ENCODE assay signal across 25 cellular contexts in the genomic region with DNA sequence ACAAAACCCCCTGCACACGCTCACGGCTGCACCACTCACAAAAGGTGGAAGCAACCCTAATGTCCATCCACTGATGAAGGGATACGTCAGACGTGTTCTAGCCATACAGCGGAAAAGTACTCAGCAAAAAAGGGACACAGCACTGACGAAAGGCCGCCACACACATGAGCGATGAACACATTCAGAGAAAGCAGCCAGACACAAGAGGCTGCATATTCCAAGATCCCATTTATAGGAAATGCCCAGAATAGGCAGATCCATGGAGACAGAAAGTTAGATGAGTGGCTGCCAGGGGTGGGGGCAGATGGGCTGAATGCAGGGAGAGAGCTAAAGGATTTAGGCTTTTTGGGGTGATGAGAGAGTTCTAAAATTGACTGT. TPM values are rescaled to one million over a fixed set of nuclear protein-coding genes. Genes with fewer than 3 reads are reported as not detected.
A peak's percentile ranks its signal among the peaks of the same experiment; 100 is the strongest.
DNase-seq lines count a peak whose midpoint lies in the region; ATAC-seq and TF ChIP-seq lines count a peak whose summit lies in the region.
"Had no signal": no experiment of that assay in that cellular context is flagged by ENCODE, and none has a peak within 500 bp of the region (broad histone marks: within the 10 kb centered on the region; RNA-seq: fewer than 3 reads in every experiment).

No MANE protein-coding gene starts in this region.

- no peak overlapping the region for H3K9ac ChIP-seq in colonic mucosa (ENCODE audit: low read depth in 2 of 2, low read length in 2 of 2)

- H3K27me3 ChIP-seq in aorta (ENCODE audit: control insufficient read depth in 1 of 2, insufficient read depth in 2 of 2, low read length in 1 of 2) (no peaks in the 10 kb centered on the region), colonic mucosa (no peaks in the 10 kb centered on the region)
- H3K27me3 ChIP-seq: brain microvascular endothelial cell had no signal

- TF ChIP-seq CTCF in colonic mucosa (IDR thresholded peaks at IDR 0.05): no peak

- 94 to 95% methylated on average over 8 of the region's 8 CpGs for WGBS in aorta, 2 donors

- H3K4me3 ChIP-seq in aorta (ENCODE audit: low read length in 2 of 2): no peak overlapping the region
- H3K4me3 ChIP-seq in colonic mucosa: no peak overlapping the region

- peak overlapping the region; percentile 77 for H3K4me3 Mint-ChIP-seq in activated naive CD8-positive, alpha-beta T cell
- no peak overlapping the region for H3K4me3 Mint-ChIP-seq in activated naive CD8-positive, alpha-beta T cell treated with anti-CD3 and anti-CD28 coated beads for 36 hours
- H3K4me3 Mint-ChIP-seq in activated T-helper 2 cell treated with anti-CD3 and anti-CD28 coated beads, Interferon-gamma antibody, Interleukin-2, Interleukin-4, amounts not matched to agents 10 μg/mL and 5 μg/mL and 100 μg/mL, durations not matched to agents 14 hours and 24 hours and 36 hours (ENCODE audit: low read depth): peak overlapping the region; percentile 38
- H3K4me3 Mint-ChIP-seq in natural killer cell treated with Interleukin-12 subunit alpha and Interleukin-12 subunit beta and Interleukin-15 and Interleukin-18, amount 100 ng/mL, for 72 hours: peak overlapping the region; percentile 69
- no peak overlapping the region for H3K4me3 Mint-ChIP-seq in effector memory CD8-positive, alpha-beta T cell
- H3K4me3 Mint-ChIP-seq: activated naive CD8-positive, alpha-beta T cell treated with anti-CD3 and anti-CD28 coated beads, Interleukin-2, amount 10 ng/mL, durations not matched to agents 7 days and 5 days had no signal

- no peak for ATAC-seq in natural killer cell treated with Interleukin-12 subunit alpha and Interleukin-12 subunit beta and Interleukin-15 and Interleukin-18, amount 100 ng/mL, for 72 hours
- no peak for ATAC-seq in HG03025 (IDR thresholded peaks at IDR 0.05; ENCODE audit: low FRiP score, unreplicated experiment)
- no peak for ATAC-seq in aorta (ENCODE audit: low FRiP score)
- ATAC-seq in effector memory CD8-positive, alpha-beta T cell (replicated peaks): no peak
- ATAC-seq: left ventricle myocardium superior, right cardiac atrium had no signal

- intact Hi-C loops in activated T-helper 2 cell treated with anti-CD3 and anti-CD28 coated beads, Interferon-gamma antibody, Interleukin-2, Interleukin-4, amounts not matched to agents 10 μg/mL and 5 μg/mL and 100 μg/mL, durations not matched to agents 14 hours and 24 hours and 36 hours (cut with micrococcal nuclease): no loop called here
- intact Hi-C loops in aorta (cut with DNase I) (no loop called here), colonic mucosa (cut with DNase I) (no loop called here)

- no peak for DNase-seq in activated naive CD8-positive, alpha-beta T cell treated with anti-CD3 and anti-CD28 coated beads for 36 hours
- DNase-seq in activated T-helper 2 cell treated with anti-CD3 and anti-CD28 coated beads, Interferon-gamma antibody, Interleukin-2, Interleukin-4, amounts not matched to agents 10 μg/mL and 5 μg/mL and 100 μg/mL, durations not matched to agents 14 hours and 24 hours and 36 hours (ENCODE audit: low spot score): no peak
- DNase-seq in natural killer cell treated with Interleukin-12 subunit alpha and Interleukin-12 subunit beta and Interleukin-15 and Interleukin-18, amount 100 ng/mL, for 72 hours (ENCODE audit: low spot score): no peak
- no peak for DNase-seq in aorta
- DNase-seq in effector memory CD8-positive, alpha-beta T cell: no peak
- DNase-seq in colonic mucosa: no peak
- DNase-seq: activated naive CD8-positive, alpha-beta T cell treated with anti-CD3 and anti-CD28 coated beads, Interleukin-2, amount 10 ng/mL, durations not matched to agents 7 days and 5 days; CD4-positive, CD25-positive, alpha-beta regulatory T cell; cortex of kidney; left ventricle myocardium superior; MM.1S; NCI-H146; NCI-H2171; NCI-H526 treated with DMSO at 0.1 percent for 48 hours; Right ventricle myocardium superior; stimulated activated CD4-positive, alpha-beta T cell treated with anti-CD3 and anti-CD28 coated beads, Interleukin-15, amount 100 ng/mL, for 24 hours had no signal

- peaks cover 27% of the 10 kb centered on the region for H3K4me1 Mint-ChIP-seq in activated naive CD8-positive, alpha-beta T cell (ENCODE audit: low read depth)
- H3K4me1 Mint-ChIP-seq in activated naive CD8-positive, alpha-beta T cell treated with anti-CD3 and anti-CD28 coated beads for 36 hours: peaks cover 26% of the 10 kb centered on the region
- H3K4me1 Mint-ChIP-seq in activated T-helper 2 cell treated with anti-CD3 and anti-CD28 coated beads, Interferon-gamma antibody, Interleukin-2, Interleukin-4, amounts not matched to agents 10 μg/mL and 5 μg/mL and 100 μg/mL, durations not matched to agents 14 hours and 24 hours and 36 hours (ENCODE audit: low read depth): peaks cover 27% of the 10 kb centered on the region
- peaks cover 30 to 34% of the 10 kb centered on the region in 2 donors for H3K4me1 Mint-ChIP-seq in natural killer cell treated with Interleukin-12 subunit alpha and Interleukin-12 subunit beta and Interleukin-15 and Interleukin-18, amount 100 ng/mL, for 72 hours (ENCODE audit: low read depth in 2 of 2)
- H3K4me1 Mint-ChIP-seq in effector memory CD8-positive, alpha-beta T cell (ENCODE audit: low read depth in 2 of 2): peaks cover 25 to 26% of the 10 kb centered on the region in 2 donors

- H3K36me3 Mint-ChIP-seq in activated naive CD8-positive, alpha-beta T cell: peaks cover 8% of the 10 kb centered on the region
- H3K36me3 Mint-ChIP-seq in activated naive CD8-positive, alpha-beta T cell treated with anti-CD3 and anti-CD28 coated beads for 36 hours: peaks cover 43% of the 10 kb centered on the region
- peaks cover 58% of the 10 kb centered on the region for H3K36me3 Mint-ChIP-seq in activated T-helper 2 cell treated with anti-CD3 and anti-CD28 coated beads, Interferon-gamma antibody, Interleukin-2, Interleukin-4, amounts not matched to agents 10 μg/mL and 5 μg/mL and 100 μg/mL, durations not matched to agents 14 hours and 24 hours and 36 hours (ENCODE audit: low read depth)
- peaks cover 7% of the 10 kb centered on the region for H3K36me3 Mint-ChIP-seq in natural killer cell treated with Interleukin-12 subunit alpha and Interleukin-12 subunit beta and Interleukin-15 and Interleukin-18, amount 100 ng/mL, for 72 hours
- H3K36me3 Mint-ChIP-seq in effector memory CD8-positive, alpha-beta T cell (ENCODE audit: insufficient read depth): peaks cover 26% of the 10 kb centered on the region

- H3K27ac ChIP-seq in aorta (ENCODE audit: low read depth in 1 of 2, low read length in 2 of 2): no peak overlapping the region
- no peak overlapping the region for H3K27ac ChIP-seq in colonic mucosa
- H3K27ac ChIP-seq: brain microvascular endothelial cell had no signal

- no peaks in the 10 kb centered on the region for H3K27me3 Mint-ChIP-seq in activated naive CD8-positive, alpha-beta T cell
- peaks cover 6% of the 10 kb centered on the region for H3K27me3 Mint-ChIP-seq in activated naive CD8-positive, alpha-beta T cell treated with anti-CD3 and anti-CD28 coated beads for 36 hours
- H3K27me3 Mint-ChIP-seq in activated T-helper 2 cell treated with anti-CD3 and anti-CD28 coated beads, Interferon-gamma antibody, Interleukin-2, Interleukin-4, amounts not matched to agents 10 μg/mL and 5 μg/mL and 100 μg/mL, durations not matched to agents 14 hours and 24 hours and 36 hours (ENCODE audit: low read depth): no peaks in the 10 kb centered on the region
- no peaks in the 10 kb centered on the region for H3K27me3 Mint-ChIP-seq in natural killer cell treated with Interleukin-12 subunit alpha and Interleukin-12 subunit beta and Interleukin-15 and Interleukin-18, amount 100 ng/mL, for 72 hours
- no peaks in the 10 kb centered on the region for H3K27me3 Mint-ChIP-seq in effector memory CD8-positive, alpha-beta T cell
- H3K27me3 Mint-ChIP-seq: activated naive CD8-positive, alpha-beta T cell treated with anti-CD3 and anti-CD28 coated beads, Interleukin-2, amount 10 ng/mL, durations not matched to agents 7 days and 5 days had no signal

- H3K36me3 ChIP-seq in aorta (ENCODE audit: control insufficient read depth in 1 of 2, insufficient read depth in 2 of 2, low read length in 1 of 2) (no peaks in the 10 kb centered on the region), colonic mucosa (no peaks in the 10 kb centered on the region)
- H3K36me3 ChIP-seq: brain microvascular endothelial cell had no signal

- H3K9me3 ChIP-seq in aorta (ENCODE audit: control insufficient read depth, low read length) (no peaks in the 10 kb centered on the region), colonic mucosa (no peaks in the 10 kb centered on the region)

- H3K27ac Mint-ChIP-seq in activated naive CD8-positive, alpha-beta T cell: peak overlapping the region; percentile 22
- H3K27ac Mint-ChIP-seq in activated naive CD8-positive, alpha-beta T cell treated with anti-CD3 and anti-CD28 coated beads for 36 hours: no peak overlapping the region
- no peak overlapping the region for H3K27ac Mint-ChIP-seq in activated T-helper 2 cell treated with anti-CD3 and anti-CD28 coated beads, Interferon-gamma antibody, Interleukin-2, Interleukin-4, amounts not matched to agents 10 μg/mL and 5 μg/mL and 100 μg/mL, durations not matched to agents 14 hours and 24 hours and 36 hours
- peak overlapping the region; percentile 34 to 50 for H3K27ac Mint-ChIP-seq in natural killer cell treated with Interleukin-12 subunit alpha and Interleukin-12 subunit beta and Interleukin-15 and Interleukin-18, amount 100 ng/mL, for 72 hours
- H3K27ac Mint-ChIP-seq in effector memory CD8-positive, alpha-beta T cell: no peak overlapping the region
- H3K27ac Mint-ChIP-seq: activated naive CD8-positive, alpha-beta T cell treated with anti-CD3 and anti-CD28 coated beads, Interleukin-2, amount 10 ng/mL, durations not matched to agents 7 days and 5 days had no signal

- H3K4me1 ChIP-seq in aorta (ENCODE audit: control insufficient read depth in 1 of 2, insufficient read depth in 2 of 2, low read length in 2 of 2) (no peaks in the 10 kb centered on the region), colonic mucosa (peaks cover 3% of the 10 kb centered on the region)

- no peaks in the 10 kb centered on the region for H3K9me3 Mint-ChIP-seq in activated naive CD8-positive, alpha-beta T cell (ENCODE audit: low read depth)
- H3K9me3 Mint-ChIP-seq in activated naive CD8-positive, alpha-beta T cell treated with anti-CD3 and anti-CD28 coated beads for 36 hours: no peaks in the 10 kb centered on the region
- H3K9me3 Mint-ChIP-seq in activated T-helper 2 cell treated with anti-CD3 and anti-CD28 coated beads, Interferon-gamma antibody, Interleukin-2, Interleukin-4, amounts not matched to agents 10 μg/mL and 5 μg/mL and 100 μg/mL, durations not matched to agents 14 hours and 24 hours and 36 hours: no peaks in the 10 kb centered on the region
- H3K9me3 Mint-ChIP-seq in natural killer cell treated with Interleukin-12 subunit alpha and Interleukin-12 subunit beta and Interleukin-15 and Interleukin-18, amount 100 ng/mL, for 72 hours: no peaks in the 10 kb centered on the region
- no peaks in the 10 kb centered on the region for H3K9me3 Mint-ChIP-seq in effector memory CD8-positive, alpha-beta T cell
- H3K9me3 Mint-ChIP-seq: activated naive CD8-positive, alpha-beta T cell treated with anti-CD3 and anti-CD28 coated beads, Interleukin-2, amount 10 ng/mL, durations not matched to agents 7 days and 5 days; IgD-negative memory B cell had no signal

RNA-seq across cellular contexts. Expression of gene POLD1, which starts 3.7 kb away (rescaled TPM):
- total RNA-seq in activated naive CD8-positive, alpha-beta T cell treated with anti-CD3 and anti-CD28 coated beads for 36 hours: 100 to 1,000 TPM; 191 to 196 TPM
- total RNA-seq in activated T-helper 2 cell treated with anti-CD3 and anti-CD28 coated beads, Interferon-gamma antibody, Interleukin-2, Interleukin-4, amounts not matched to agents 10 μg/mL and 5 μg/mL and 100 μg/mL, durations not matched to agents 14 hours and 24 hours and 36 hours: 153 and 162 TPM in 2 replicates
- 100 to 1,000 TPM in 1 of 2 donors, 10 to 100 TPM in 1; 80.0 to 246 TPM for total RNA-seq in natural killer cell treated with Interleukin-12 subunit alpha and Interleukin-12 subunit beta and Interleukin-15 and Interleukin-18, amount 100 ng/mL, for 72 hours
- total RNA-seq in aorta (10 to 100 TPM; 13.2 to 26.9 TPM), colonic mucosa (10 to 100 TPM; 26.2 to 76.3 TPM)
- 10 to 100 TPM in 1 of 2 donors, 1 to 10 TPM in 1; 5.4 to 27.7 TPM for polyA plus RNA-seq in aorta

RNA-seq across cellular contexts. Expression of gene NR1H2, which starts 11.6 kb away (rescaled TPM):
- total RNA-seq in activated naive CD8-positive, alpha-beta T cell treated with anti-CD3 and anti-CD28 coated beads for 36 hours: 10 to 100 TPM; 49.6 TPM
- total RNA-seq in activated T-helper 2 cell treated with anti-CD3 and anti-CD28 coated beads, Interferon-gamma antibody, Interleukin-2, Interleukin-4, amounts not matched to agents 10 μg/mL and 5 μg/mL and 100 μg/mL, durations not matched to agents 14 hours and 24 hours and 36 hours: 76.1 and 79.9 TPM in 2 replicates
- total RNA-seq in natural killer cell treated with Interleukin-12 subunit alpha and Interleukin-12 subunit beta and Interleukin-15 and Interleukin-18, amount 100 ng/mL, for 72 hours: 10 to 100 TPM; 84.5 to 91.9 TPM
- total RNA-seq in aorta (10 to 100 TPM; 82.6 to 91.0 TPM), colonic mucosa (10 to 100 TPM; 57.9 to 60.0 TPM)
- 100 to 1,000 TPM in 1 of 2 donors, 10 to 100 TPM in 1; 53.5 to 126 TPM for polyA plus RNA-seq in aorta

RNA-seq across cellular contexts. Expression of gene NAPSA, which starts 22.4 kb away (rescaled TPM):
- total RNA-seq in activated naive CD8-positive, alpha-beta T cell treated with anti-CD3 and anti-CD28 coated beads for 36 hours: 10 to 100 TPM; 16.1 to 18.1 TPM
- 5.1 and 5.5 TPM in 2 replicates for total RNA-seq in activated T-helper 2 cell treated with anti-CD3 and anti-CD28 coated beads, Interferon-gamma antibody, Interleukin-2, Interleukin-4, amounts not matched to agents 10 μg/mL and 5 μg/mL and 100 μg/mL, durations not matched to agents 14 hours and 24 hours and 36 hours
- 10 to 100 TPM in 1 of 2 donors, 1 to 10 TPM in 1; 2.4 to 12.4 TPM for total RNA-seq in natural killer cell treated with Interleukin-12 subunit alpha and Interleukin-12 subunit beta and Interleukin-15 and Interleukin-18, amount 100 ng/mL, for 72 hours
- 1 to 10 TPM in 1 of 2 donors, under 1 TPM in 1; 0.52 to 1.5 TPM for total RNA-seq in aorta
- 1 to 10 TPM; 1.1 to 1.6 TPM for polyA plus RNA-seq in aorta
- total RNA-seq in colonic mucosa: 1 to 10 TPM; 1.9 to 6.1 TPM

RNA-seq across cellular contexts. Expression of gene SPIB, which starts 30.9 kb away (rescaled TPM):
- total RNA-seq in activated naive CD8-positive, alpha-beta T cell treated with anti-CD3 and anti-CD28 coated beads for 36 hours: 1 to 10 TPM; 1.6 TPM
- 0.66 and 0.80 TPM in 2 replicates for total RNA-seq in activated T-helper 2 cell treated with anti-CD3 and anti-CD28 coated beads, Interferon-gamma antibody, Interleukin-2, Interleukin-4, amounts not matched to agents 10 μg/mL and 5 μg/mL and 100 μg/mL, durations not matched to agents 14 hours and 24 hours and 36 hours
- total RNA-seq in natural killer cell treated with Interleukin-12 subunit alpha and Interleukin-12 subunit beta and Interleukin-15 and Interleukin-18, amount 100 ng/mL, for 72 hours: 1 to 10 TPM in 1 of 2 donors, under 1 TPM in 1; 0.38 to 4.2 TPM
- total RNA-seq in aorta (under 1 TPM; 0.48 to 0.62 TPM), colonic mucosa (10 to 100 TPM; 32.5 to 46.0 TPM)
- 1 to 10 TPM in 1 of 2 donors, under 1 TPM in 1; 0.05 to 5.1 TPM for polyA plus RNA-seq in aorta
- total RNA-seq: CD4-positive, CD25-positive, alpha-beta regulatory T cell; left ventricle myocardium superior; osteocyte; Right ventricle myocardium superior; temporal lobe had no signal

RNA-seq across cellular contexts. Expression of gene MYBPC2, which starts 44.8 kb away (rescaled TPM):
- total RNA-seq in activated naive CD8-positive, alpha-beta T cell treated with anti-CD3 and anti-CD28 coated beads for 36 hours: under 1 TPM; 0.12 to 0.45 TPM
- 0.21 and 0.25 TPM in 2 replicates for total RNA-seq in activated T-helper 2 cell treated with anti-CD3 and anti-CD28 coated beads, Interferon-gamma antibody, Interleukin-2, Interleukin-4, amounts not matched to agents 10 μg/mL and 5 μg/mL and 100 μg/mL, durations not matched to agents 14 hours and 24 hours and 36 hours
- under 1 TPM in 1 of 2 donors, not detected in 1; 0.50 TPM for total RNA-seq in natural killer cell treated with Interleukin-12 subunit alpha and Interleukin-12 subunit beta and Interleukin-15 and Interleukin-18, amount 100 ng/mL, for 72 hours
- total RNA-seq in aorta: not detected
- under 1 TPM in 1 of 2 donors, not detected in 1; 0.03 TPM for polyA plus RNA-seq in aorta
- total RNA-seq in colonic mucosa: not detected
- total RNA-seq: G401, mucosa of gallbladder, osteocyte, right cardiac atrium, Right ventricle myocardium superior had no signal
- polyA plus RNA-seq: right cardiac atrium had no signal

Comparison
In these comparisons a context has a peak if more than half of its experiments do, and no peak if none do; other contexts are left out.
1. H3K27ac Mint-ChIP-seq: peak in activated naive CD8-positive, alpha-beta T cell (single experiment) and natural killer cell treated with Interleukin-12 subunit alpha and Interleukin-12 subunit beta and Interleukin-15 and Interleukin-18, amount 100 ng/mL, for 72 hours (2 of 2); none in activated naive CD8-positive, alpha-beta T cell treated with anti-CD3 and anti-CD28 coated beads for 36 hours (single experiment), activated T-helper 2 cell treated with anti-CD3 and anti-CD28 coated beads, Interferon-gamma antibody, Interleukin-2, Interleukin-4, amounts not matched to agents 10 μg/mL and 5 μg/mL and 100 μg/mL, durations not matched to agents 14 hours and 24 hours and 36 hours (single experiment) and effector memory CD8-positive, alpha-beta T cell (0 of 2).
2. H3K4me3 Mint-ChIP-seq: peak in activated naive CD8-positive, alpha-beta T cell (single experiment), activated T-helper 2 cell treated with anti-CD3 and anti-CD28 coated beads, Interferon-gamma antibody, Interleukin-2, Interleukin-4, amounts not matched to agents 10 μg/mL and 5 μg/mL and 100 μg/mL, durations not matched to agents 14 hours and 24 hours and 36 hours (single experiment) and natural killer cell treated with Interleukin-12 subunit alpha and Interleukin-12 subunit beta and Interleukin-15 and Interleukin-18, amount 100 ng/mL, for 72 hours (single experiment); none in activated naive CD8-positive, alpha-beta T cell treated with anti-CD3 and anti-CD28 coated beads for 36 hours (single experiment) and effector memory CD8-positive, alpha-beta T cell (0 of 2).